In the genomic region with DNA sequence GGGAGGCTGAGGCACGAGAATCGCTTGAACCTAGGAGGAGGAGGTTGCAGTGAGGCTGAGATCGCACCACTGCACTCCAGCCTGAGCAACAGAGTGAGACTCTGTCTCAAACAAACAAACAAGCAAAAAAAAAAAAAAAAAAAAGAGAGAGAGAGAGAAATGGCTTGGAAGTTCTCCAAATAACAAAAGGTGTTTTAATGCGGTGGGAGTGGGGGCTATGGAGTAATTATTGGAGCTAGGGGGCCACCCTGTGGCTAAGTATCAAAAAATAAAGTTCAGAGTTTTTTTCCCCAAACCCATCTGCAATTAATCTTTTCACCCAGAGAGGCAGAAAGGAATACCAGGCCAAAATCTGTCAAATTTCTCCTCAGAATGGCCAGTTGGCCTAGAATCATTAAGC, we compare ENCODE assay signal across 11 cellular contexts. TPM values are rescaled to one million over a fixed set of nuclear protein-coding genes. Genes with fewer than 3 reads are reported as not detected.
DNase-seq lines count a peak whose midpoint lies in the region; ATAC-seq, FAIRE-seq and TF ChIP-seq lines count a peak whose summit lies in the region.
"Had no signal": no experiment of that assay in that cellular context is flagged by ENCODE, and none has a peak within 500 bp of the region (broad histone marks: within the 10 kb centered on the region; RNA-seq: fewer than 3 reads in every experiment).

No MANE protein-coding gene starts in this region.

- CTCF ChIA-PET in GM10248 (lab: Yijun Ruan, JAX) (interaction anchor here (1.0 to 3.7 kb wide), 6 partner anchors 9 to 493 kb away, joined by 3 to 21 read pairs (median 4); no protein-coding TSS in a partner anchor), H1 (lab: Charles Lee; ENCODE audit: partially characterized antibody) (interaction anchor here (0.6 to 2.9 kb wide), 5 partner anchors 54 to 119 kb away, joined by 3 to 22 read pairs (median 5); no protein-coding TSS in a partner anchor)

- no peak overlapping the region for H3K4ac ChIP-seq in H1 (replicated peaks; ENCODE audit: insufficient read length, low read depth, low read length)

- no peak for FAIRE-seq in H1 (lab: Jason Lieb, UNC)

- H3K4me3 Mint-ChIP-seq in activated T-cell treated with anti-CD3 and anti-CD28 coated beads, Interleukin-2, amount 50 U/mL, for 24 hours: no peak overlapping the region

- no peak for TF ChIP-seq POLR2A in H1 (IDR thresholded peaks at IDR 0.05; ENCODE audit: control extremely low read depth in 1 of 2, low read depth in 2 of 2, low read length in 2 of 2)

- no peaks in the 10 kb centered on the region for H3K9me3 ChIP-seq in H1 (ENCODE audit: insufficient read depth in 2 of 2, low read depth in 1 of 2, low read length in 1 of 2)
- H3K9me3 ChIP-seq: thoracic aorta had no signal

- no peak overlapping the region for H2BK15ac ChIP-seq in H1 (ENCODE audit: low read length)

- H4K20me1 ChIP-seq in H1 (replicated peaks in 1 of 2; ENCODE audit: control insufficient read depth in 1 of 2, insufficient read depth in 2 of 2, low read length in 2 of 2): no peaks in the 10 kb centered on the region

- no peaks in the 10 kb centered on the region for H3K23me2 ChIP-seq in H1 (ENCODE audit: low read depth, low read length)

- H3K27me3 Mint-ChIP-seq in activated T-cell treated with anti-CD3 and anti-CD28 coated beads, Interleukin-2, amount 50 U/mL, for 24 hours: no peaks in the 10 kb centered on the region
- H3K27me3 Mint-ChIP-seq: activated naive CD8-positive, alpha-beta T cell treated with anti-CD3 and anti-CD28 coated beads, Interleukin-2, amount 10 ng/mL, durations not matched to agents 7 days and 5 days had no signal

- no peaks in the 10 kb centered on the region; the same call in 1 of the 2 replicates for H3K79me1 ChIP-seq in H1 (ENCODE audit: low read depth, low read length)

- H2BK5ac ChIP-seq in H1 (ENCODE audit: low read depth, low read length): no peak overlapping the region

- no peak overlapping the region for H2AK5ac ChIP-seq in H1 (ENCODE audit: low read depth, low read length)

- H2AFZ ChIP-seq in H1 (ENCODE audit: low read length): no peak overlapping the region

- no peak overlapping the region for H3K27ac ChIP-seq in H1 (ENCODE audit: low read depth, low read length)
- H3K27ac ChIP-seq: thoracic aorta had no signal

- H3K9ac ChIP-seq in H1 (replicated peaks in 1 of 4; ENCODE audit: extremely low read depth in 1 of 4, low read depth in 3 of 4, low read length in 3 of 4): no peak overlapping the region

- H3K9me3 Mint-ChIP-seq in activated T-cell treated with anti-CD3 and anti-CD28 coated beads, Interleukin-2, amount 50 U/mL, for 24 hours: no peaks in the 10 kb centered on the region
- H3K9me3 Mint-ChIP-seq: activated naive CD8-positive, alpha-beta T cell treated with anti-CD3 and anti-CD28 coated beads, Interleukin-2, amount 10 ng/mL, durations not matched to agents 7 days and 5 days had no signal

- no peak overlapping the region for H3K27ac Mint-ChIP-seq in activated T-cell treated with anti-CD3 and anti-CD28 coated beads, Interleukin-2, amount 50 U/mL, for 24 hours
- H3K27ac Mint-ChIP-seq: activated naive CD8-positive, alpha-beta T cell treated with anti-CD3 and anti-CD28 coated beads, Interleukin-2, amount 10 ng/mL, durations not matched to agents 7 days and 5 days had no signal

- no peak overlapping the region for H4K8ac ChIP-seq in H1 (ENCODE audit: extremely low read depth, insufficient read depth, low read length)

- no peak overlapping the region for H3K18ac ChIP-seq in H1 (ENCODE audit: extremely low read depth, low read length)

- H4K91ac ChIP-seq in H1 (replicated peaks; ENCODE audit: insufficient read length, low read length): no peak overlapping the region

- no peak overlapping the region for H2BK120ac ChIP-seq in H1 (replicated peaks; ENCODE audit: low read depth, low read length)

- no peaks in the 10 kb centered on the region for H3K79me2 ChIP-seq in H1 (ENCODE audit: control insufficient read depth in 1 of 2, insufficient read depth in 2 of 2, low read length in 2 of 2)

- H3K56ac ChIP-seq in H1 (replicated peaks; ENCODE audit: insufficient read length, low read depth, low read length): no peak overlapping the region

- H4K5ac ChIP-seq in H1 (ENCODE audit: insufficient read length, low read depth, low read length): no peak overlapping the region

- TF ChIP-seq RAD21 in H1 (IDR thresholded peaks at IDR 0.05 in 1 of 2, conservative IDR thresholded peaks at IDR 0.05 in 1 of 2; ENCODE audit: low read depth in 2 of 2, low read length in 2 of 2): peak; percentile 34 to 43

- no peak for ATAC-seq in GM19467 (IDR thresholded peaks at IDR 0.05; ENCODE audit: unreplicated experiment)

- H3K14ac ChIP-seq in H1 (ENCODE audit: insufficient read length): no peak overlapping the region

- no peak overlapping the region for H3K4me2 ChIP-seq in H1 (ENCODE audit: insufficient read depth in 1 of 2, low read depth in 2 of 2, low read length in 2 of 2)

- no peak overlapping the region for H3K23ac ChIP-seq in H1 (ENCODE audit: insufficient read length)

- TF ChIP-seq EP300 in H1 (IDR thresholded peaks at IDR 0.05; ENCODE audit: borderline replicate concordance in 1 of 2, low read depth in 2 of 2, low read length in 2 of 2): no peak

- H3K4me3 ChIP-seq in H1 (ENCODE audit: extremely low read depth in 1 of 4, insufficient read depth in 2 of 4, low read depth in 3 of 4, low read length in 4 of 4): no peak overlapping the region
- H3K4me3 ChIP-seq: thoracic aorta had no signal

- no peaks in the 10 kb centered on the region for H3K36me3 Mint-ChIP-seq in activated T-cell treated with anti-CD3 and anti-CD28 coated beads, Interleukin-2, amount 50 U/mL, for 24 hours (ENCODE audit: low read depth)

- H2BK20ac ChIP-seq in H1 (ENCODE audit: low read length): no peak overlapping the region

- TF ChIP-seq CTCF in GM10248 (IDR thresholded peaks at IDR 0.05; ENCODE audit: control extremely low read depth, extremely low read depth, low read depth, missing control alignments) (peak; percentile 17), H1 (IDR thresholded peaks at IDR 0.05; ENCODE audit: control extremely low read depth in 1 of 3, insufficient read depth in 1 of 3, low read depth in 1 of 3, low read length in 3 of 3) (no peak)

- POLR2A ChIA-PET in GM10248 (lab: Yijun Ruan, JAX): no interaction called here
- POLR2A ChIA-PET in H1 (lab: Charles Lee; ENCODE audit: partially characterized antibody): interaction anchor here (1.0 kb wide), 1 partner anchor 23 kb away, joined by 4 read pairs; a partner anchor contains a TSS

- H3K4me1 Mint-ChIP-seq in activated T-cell treated with anti-CD3 and anti-CD28 coated beads, Interleukin-2, amount 50 U/mL, for 24 hours (ENCODE audit: low read depth): peaks cover 23% of the 10 kb centered on the region

- no peaks in the 10 kb centered on the region for H3K27me3 ChIP-seq in H1 (replicated peaks in 1 of 4; ENCODE audit: control insufficient read depth in 3 of 4, extremely low read depth in 1 of 4, insufficient read depth in 3 of 4, low read length in 3 of 4)

- WGBS in H1 (ENCODE audit: extremely low coverage in 1 of 2, insufficient coverage in 1 of 2, insufficient read length in 1 of 2, insufficient replicate concordance in 2 of 2, low coverage in 1 of 2, low lambda C conversion rate in 2 of 2, missing lambda C conversion rate in 1 of 2), 2 experiments: 82% methylated on average over 1 of the region's 4 CpGs; no CpG with 5 or more reads in 1 of the 2 experiments

- peak; percentile 24 for DNase-seq in AG08395 (ENCODE audit: low spot score)
- DNase-seq in GM10248 (ENCODE audit: extremely low spot score): no peak
- DNase-seq in NCI-H69 (lab: John Stamatoyannopoulos, UW): peak; percentile 10
- no peak for DNase-seq in H1 (ENCODE audit: low read depth in 1 of 2, low spot score in 2 of 2)
- DNase-seq in activated T-cell treated with anti-CD3 and anti-CD28 coated beads, Interleukin-2, amount 50 U/mL, for 24 hours: no peak
- no peak for DNase-seq in stimulated activated CD4-positive, alpha-beta T cell treated with anti-CD3 and anti-CD28 coated beads, Interleukin-12 subunit alpha, Interleukin-12 subunit beta, amount 100 ng/mL, for 4 hours
- DNase-seq in T-helper 1 cell: no peak
- DNase-seq: activated naive CD8-positive, alpha-beta T cell treated with anti-CD3 and anti-CD28 coated beads, Interleukin-2, amount 10 ng/mL, durations not matched to agents 7 days and 5 days; H7 had no signal

- no peak overlapping the region for H2BK12ac ChIP-seq in H1 (ENCODE audit: low read depth, low read length)

- H3K4me1 ChIP-seq in H1 (replicated peaks in 1 of 4; ENCODE audit: control insufficient read depth in 3 of 4, insufficient read depth in 4 of 4, low read length in 3 of 4): peaks cover 7 to 21% (median 15%) of the 10 kb centered on the region in 4 experiments; a peak in 6 of 7 replicates

- H3K36me3 ChIP-seq in H1 (ENCODE audit: control insufficient read depth in 2 of 4, insufficient read depth in 4 of 4, low read length in 3 of 4): no peaks in the 10 kb centered on the region; a peak in 2 of 8 replicates
- H3K36me3 ChIP-seq: thoracic aorta had no signal

TF ChIP-seq in H1, 55 proteins besides CTCF, POLR2A, EP300 and RAD21 (continues in another document):
- no peak for TF ChIP-seq GABPA (IDR thresholded peaks at IDR 0.05; ENCODE audit: borderline replicate concordance, insufficient read depth, low read length)
- TF ChIP-seq BACH1 (IDR thresholded peaks at IDR 0.05; ENCODE audit: low read length): no peak
- no peak for TF ChIP-seq CBX8 (IDR thresholded peaks at IDR 0.05; ENCODE audit: borderline replicate concordance, low read depth, low read length)
- TF ChIP-seq CREB1 (IDR thresholded peaks at IDR 0.05): no peak
- no peak for TF ChIP-seq JUN (IDR thresholded peaks at IDR 0.05; ENCODE audit: low read depth, low read length)

RNA-seq across cellular contexts. Expression of a gene that starts 23.0 kb away (rescaled TPM):
- total RNA-seq in H1 (2021; fragmentation: NEBNext Ultra II Directional; extraction: Animal tissue kit (Norgen Biotek cat#: 25700)): 22.5 and 23.2 TPM in 2 replicates
- 24.7 and 35.5 TPM in 2 replicates for polyA plus RNA-seq in H1 (2011; rRNA removed)
- polyA plus RNA-seq in H1 (2011; cell fraction: cytosol; rRNA removed): 20.4 TPM
- polyA plus RNA-seq in H1 (2011; cell fraction: nucleus; rRNA removed): 40.5 TPM
- polyA plus RNA-seq in H1 (2012, experiment 1 of 2): 16.9 to 20.7 TPM (median 18.1 TPM) in 4 replicates
- 6.4 TPM for polyA plus RNA-seq in H1 (2012, experiment 2 of 2)
- polyA plus RNA-seq in H1 (2013, experiment 1 of 2): 13.5 TPM
- polyA plus RNA-seq in H1 (2013, experiment 2 of 2): 12.5 TPM
- polyA minus RNA-seq in H1 (2011; rRNA and poly(A)+ RNA removed): 34.2 and 41.1 TPM in 2 replicates
- 15.8 TPM for polyA minus RNA-seq in H1 (2011; cell fraction: cytosol; rRNA and poly(A)+ RNA removed)
- polyA minus RNA-seq in H1 (2011; cell fraction: nucleus; rRNA and poly(A)+ RNA removed): 40.5 TPM

RNA-seq across cellular contexts. Expression of a gene that starts 44.0 kb away (rescaled TPM):
- total RNA-seq in H1 (2021; fragmentation: NEBNext Ultra II Directional; extraction: Animal tissue kit (Norgen Biotek cat#: 25700)): 0.57 and 0.86 TPM in 2 replicates
- 0.44 and 0.71 TPM in 2 replicates for polyA plus RNA-seq in H1 (2011; rRNA removed)
- 0.54 TPM for polyA plus RNA-seq in H1 (2011; cell fraction: cytosol; rRNA removed)
- polyA plus RNA-seq in H1 (2011; cell fraction: nucleus; rRNA removed): 0.93 TPM
- 0.47 to 0.60 TPM (median 0.50 TPM) in 4 replicates for polyA plus RNA-seq in H1 (2012, experiment 1 of 2)
- polyA plus RNA-seq in H1 (2012, experiment 2 of 2): 0.39 TPM
- 0.30 TPM for polyA plus RNA-seq in H1 (2013, experiment 1 of 2)
- polyA plus RNA-seq in H1 (2013, experiment 2 of 2): 0.28 TPM
- polyA minus RNA-seq in H1 (2011; rRNA and poly(A)+ RNA removed): 0.76 and 0.85 TPM in 2 replicates
- 0.37 TPM for polyA minus RNA-seq in H1 (2011; cell fraction: cytosol; rRNA and poly(A)+ RNA removed)
- polyA minus RNA-seq in H1 (2011; cell fraction: nucleus; rRNA and poly(A)+ RNA removed): 1.1 TPM

Comparison
In these comparisons a context has a peak if more than half of its experiments do, and no peak if none do; other contexts are left out.
1. DNase-seq: peak in AG08395 (single experiment) and NCI-H69 (single experiment); none in GM10248 (single experiment), H1 (0 of 2), activated T-cell treated with anti-CD3 and anti-CD28 coated beads, Interleukin-2, amount 50 U/mL, for 24 hours (single experiment), stimulated activated CD4-positive, alpha-beta T cell treated with anti-CD3 and anti-CD28 coated beads, Interleukin-12 subunit alpha, Interleukin-12 subunit beta, amount 100 ng/mL, for 4 hours (single experiment) and T-helper 1 cell (0 of 5).